Comparison of ENCODE assay signal across 1 cellular context in the genomic region with DNA sequence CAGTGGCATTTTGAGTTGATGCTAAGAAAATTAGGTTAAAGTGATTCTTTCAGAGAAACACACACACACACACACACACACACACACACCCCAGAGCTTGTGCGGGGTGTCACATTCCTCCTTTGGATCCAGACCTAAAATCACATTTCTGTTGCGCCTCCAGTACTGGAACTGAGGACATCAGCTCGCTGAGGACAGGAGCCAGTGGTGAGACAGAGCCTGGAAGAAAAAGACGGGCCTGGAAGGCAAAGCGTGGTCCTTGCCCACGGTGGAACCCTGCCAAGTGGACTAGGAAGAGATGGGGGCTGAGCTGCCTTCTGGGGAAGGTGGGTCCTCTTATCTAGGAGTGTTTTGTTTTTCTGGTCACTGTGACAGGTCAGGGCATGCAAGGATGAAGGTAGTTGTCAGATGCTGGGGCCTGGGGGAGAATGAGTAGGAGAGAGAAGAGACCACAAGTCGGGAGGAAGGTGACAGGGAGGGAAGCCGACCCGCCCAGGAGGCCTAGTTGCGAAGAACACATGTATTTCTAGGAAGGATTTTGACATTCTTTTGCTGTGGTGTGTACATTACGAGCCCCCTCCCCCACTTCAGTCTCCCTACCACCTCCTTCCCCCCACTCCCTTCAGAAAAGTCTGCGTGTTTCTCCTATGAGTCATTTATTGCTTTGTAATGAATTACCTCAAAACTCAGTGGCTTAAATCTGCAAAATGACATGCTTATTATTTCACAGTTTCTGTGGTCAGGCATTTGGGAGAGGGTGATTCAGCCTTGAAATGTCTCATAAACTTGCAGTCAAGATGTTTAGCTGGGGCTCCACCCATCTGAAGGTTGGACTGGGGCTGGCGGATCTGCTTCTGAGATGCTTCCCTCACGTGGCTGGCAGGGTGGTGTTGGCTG.
A peak's percentile ranks its signal among the peaks of the same experiment; 100 is the strongest.
TF ChIP-seq lines count a peak whose summit lies in the region.

No MANE protein-coding gene starts in this region.

TF ChIP-seq in HEK293, 187 proteins besides CTCF, POLR2A, EP300 and RAD21 (continued from another document and continues in another):
- TF ChIP-seq, protein P1, sequence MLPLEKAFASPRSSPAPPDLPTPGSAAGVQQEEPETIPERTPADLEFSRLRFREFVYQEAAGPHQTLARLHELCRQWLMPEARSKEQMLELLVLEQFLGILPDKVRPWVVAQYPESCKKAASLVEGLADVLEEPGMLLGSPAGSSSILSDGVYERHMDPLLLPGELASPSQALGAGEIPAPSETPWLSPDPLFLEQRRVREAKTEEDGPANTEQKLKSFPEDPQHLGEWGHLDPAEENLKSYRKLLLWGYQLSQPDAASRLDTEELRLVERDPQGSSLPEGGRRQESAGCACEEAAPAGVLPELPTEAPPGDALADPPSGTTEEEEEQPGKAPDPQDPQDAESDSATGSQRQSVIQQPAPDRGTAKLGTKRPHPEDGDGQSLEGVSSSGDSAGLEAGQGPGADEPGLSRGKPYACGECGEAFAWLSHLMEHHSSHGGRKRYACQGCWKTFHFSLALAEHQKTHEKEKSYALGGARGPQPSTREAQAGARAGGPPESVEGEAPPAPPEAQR (tag by site-specific recombination; IDR thresholded peaks at IDR 0.05), result no peak
- no peak for TF ChIP-seq ZNF501 (tag by site-specific recombination; IDR thresholded peaks at IDR 0.05)
- TF ChIP-seq, protein P2, sequence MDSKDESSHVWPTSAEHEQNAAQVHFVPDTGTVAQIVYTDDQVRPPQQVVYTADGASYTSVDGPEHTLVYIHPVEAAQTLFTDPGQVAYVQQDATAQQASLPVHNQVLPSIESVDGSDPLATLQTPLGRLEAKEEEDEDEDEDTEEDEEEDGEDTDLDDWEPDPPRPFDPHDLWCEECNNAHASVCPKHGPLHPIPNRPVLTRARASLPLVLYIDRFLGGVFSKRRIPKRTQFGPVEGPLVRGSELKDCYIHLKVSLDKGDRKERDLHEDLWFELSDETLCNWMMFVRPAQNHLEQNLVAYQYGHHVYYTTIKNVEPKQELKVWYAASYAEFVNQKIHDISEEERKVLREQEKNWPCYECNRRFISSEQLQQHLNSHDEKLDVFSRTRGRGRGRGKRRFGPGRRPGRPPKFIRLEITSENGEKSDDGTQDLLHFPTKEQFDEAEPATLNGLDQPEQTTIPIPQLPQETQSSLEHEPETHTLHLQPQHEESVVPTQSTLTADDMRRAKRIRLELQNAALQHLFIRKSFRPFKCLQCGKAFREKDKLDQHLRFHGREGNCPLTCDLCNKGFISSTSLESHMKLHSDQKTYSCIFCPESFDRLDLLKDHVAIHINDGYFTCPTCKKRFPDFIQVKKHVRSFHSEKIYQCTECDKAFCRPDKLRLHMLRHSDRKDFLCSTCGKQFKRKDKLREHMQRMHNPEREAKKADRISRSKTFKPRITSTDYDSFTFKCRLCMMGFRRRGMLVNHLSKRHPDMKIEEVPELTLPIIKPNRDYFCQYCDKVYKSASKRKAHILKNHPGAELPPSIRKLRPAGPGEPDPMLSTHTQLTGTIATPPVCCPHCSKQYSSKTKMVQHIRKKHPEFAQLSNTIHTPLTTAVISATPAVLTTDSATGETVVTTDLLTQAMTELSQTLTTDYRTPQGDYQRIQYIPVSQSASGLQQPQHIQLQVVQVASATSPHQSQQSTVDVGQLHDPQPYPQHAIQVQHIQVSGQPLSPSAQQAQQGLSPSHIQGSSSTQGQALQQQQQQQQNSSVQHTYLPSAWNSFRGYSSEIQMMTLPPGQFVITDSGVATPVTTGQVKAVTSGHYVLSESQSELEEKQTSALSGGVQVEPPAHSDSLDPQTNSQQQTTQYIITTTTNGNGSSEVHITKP (tag by site-specific recombination; IDR thresholded peaks at IDR 0.05), result peak; percentile 89
- TF ChIP-seq, protein P3, sequence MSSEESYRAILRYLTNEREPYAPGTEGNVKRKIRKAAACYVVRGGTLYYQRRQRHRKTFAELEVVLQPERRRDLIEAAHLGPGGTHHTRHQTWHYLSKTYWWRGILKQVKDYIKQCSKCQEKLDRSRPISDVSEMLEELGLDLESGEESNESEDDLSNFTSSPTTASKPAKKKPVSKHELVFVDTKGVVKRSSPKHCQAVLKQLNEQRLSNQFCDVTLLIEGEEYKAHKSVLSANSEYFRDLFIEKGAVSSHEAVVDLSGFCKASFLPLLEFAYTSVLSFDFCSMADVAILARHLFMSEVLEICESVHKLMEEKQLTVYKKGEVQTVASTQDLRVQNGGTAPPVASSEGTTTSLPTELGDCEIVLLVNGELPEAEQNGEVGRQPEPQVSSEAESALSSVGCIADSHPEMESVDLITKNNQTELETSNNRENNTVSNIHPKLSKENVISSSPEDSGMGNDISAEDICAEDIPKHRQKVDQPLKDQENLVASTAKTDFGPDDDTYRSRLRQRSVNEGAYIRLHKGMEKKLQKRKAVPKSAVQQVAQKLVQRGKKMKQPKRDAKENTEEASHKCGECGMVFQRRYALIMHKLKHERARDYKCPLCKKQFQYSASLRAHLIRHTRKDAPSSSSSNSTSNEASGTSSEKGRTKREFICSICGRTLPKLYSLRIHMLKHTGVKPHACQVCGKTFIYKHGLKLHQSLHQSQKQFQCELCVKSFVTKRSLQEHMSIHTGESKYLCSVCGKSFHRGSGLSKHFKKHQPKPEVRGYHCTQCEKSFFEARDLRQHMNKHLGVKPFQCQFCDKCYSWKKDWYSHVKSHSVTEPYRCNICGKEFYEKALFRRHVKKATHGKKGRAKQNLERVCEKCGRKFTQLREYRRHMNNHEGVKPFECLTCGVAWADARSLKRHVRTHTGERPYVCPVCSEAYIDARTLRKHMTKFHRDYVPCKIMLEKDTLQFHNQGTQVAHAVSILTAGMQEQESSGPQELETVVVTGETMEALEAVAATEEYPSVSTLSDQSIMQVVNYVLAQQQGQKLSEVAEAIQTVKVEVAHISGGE (tag by site-specific recombination; conservative IDR thresholded peaks at IDR 0.05; ENCODE audit: low read depth), result no peak
- 0 out of 2 replicates have a peak, but pooled peaks have one; percentile 3 for TF ChIP-seq ZNF654 (tag by site-specific recombination; IDR thresholded peaks at IDR 0.05; ENCODE audit: low read depth)
- no peak for TF ChIP-seq YY2 (tag by site-specific recombination; IDR thresholded peaks at IDR 0.05)
- TF ChIP-seq, protein P4, sequence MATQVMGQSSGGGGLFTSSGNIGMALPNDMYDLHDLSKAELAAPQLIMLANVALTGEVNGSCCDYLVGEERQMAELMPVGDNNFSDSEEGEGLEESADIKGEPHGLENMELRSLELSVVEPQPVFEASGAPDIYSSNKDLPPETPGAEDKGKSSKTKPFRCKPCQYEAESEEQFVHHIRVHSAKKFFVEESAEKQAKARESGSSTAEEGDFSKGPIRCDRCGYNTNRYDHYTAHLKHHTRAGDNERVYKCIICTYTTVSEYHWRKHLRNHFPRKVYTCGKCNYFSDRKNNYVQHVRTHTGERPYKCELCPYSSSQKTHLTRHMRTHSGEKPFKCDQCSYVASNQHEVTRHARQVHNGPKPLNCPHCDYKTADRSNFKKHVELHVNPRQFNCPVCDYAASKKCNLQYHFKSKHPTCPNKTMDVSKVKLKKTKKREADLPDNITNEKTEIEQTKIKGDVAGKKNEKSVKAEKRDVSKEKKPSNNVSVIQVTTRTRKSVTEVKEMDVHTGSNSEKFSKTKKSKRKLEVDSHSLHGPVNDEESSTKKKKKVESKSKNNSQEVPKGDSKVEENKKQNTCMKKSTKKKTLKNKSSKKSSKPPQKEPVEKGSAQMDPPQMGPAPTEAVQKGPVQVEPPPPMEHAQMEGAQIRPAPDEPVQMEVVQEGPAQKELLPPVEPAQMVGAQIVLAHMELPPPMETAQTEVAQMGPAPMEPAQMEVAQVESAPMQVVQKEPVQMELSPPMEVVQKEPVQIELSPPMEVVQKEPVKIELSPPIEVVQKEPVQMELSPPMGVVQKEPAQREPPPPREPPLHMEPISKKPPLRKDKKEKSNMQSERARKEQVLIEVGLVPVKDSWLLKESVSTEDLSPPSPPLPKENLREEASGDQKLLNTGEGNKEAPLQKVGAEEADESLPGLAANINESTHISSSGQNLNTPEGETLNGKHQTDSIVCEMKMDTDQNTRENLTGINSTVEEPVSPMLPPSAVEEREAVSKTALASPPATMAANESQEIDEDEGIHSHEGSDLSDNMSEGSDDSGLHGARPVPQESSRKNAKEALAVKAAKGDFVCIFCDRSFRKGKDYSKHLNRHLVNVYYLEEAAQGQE (tag by site-specific recombination; IDR thresholded peaks at IDR 0.05), result no peak
- no peak for TF ChIP-seq ZNF747 (tag by site-specific recombination; IDR thresholded peaks at IDR 0.05)
- peak; percentile 65; the same call in 1 of the 2 replicates for TF ChIP-seq ZBTB48 (tag by site-specific recombination; IDR thresholded peaks at IDR 0.05)
- TF ChIP-seq ZNF19 (tag by site-specific recombination; IDR thresholded peaks at IDR 0.05; ENCODE audit: low read depth), result no peak
- peak; percentile 86 for TF ChIP-seq ZFP69B (tag by site-specific recombination; IDR thresholded peaks at IDR 0.05)
- no peak for TF ChIP-seq ZNF48 (tag by site-specific recombination; IDR thresholded peaks at IDR 0.05)
- 0 out of 2 replicates have a peak, but pooled peaks have one; percentile 9 for TF ChIP-seq ZNF341 (tag by site-specific recombination; IDR thresholded peaks at IDR 0.05; ENCODE audit: low read depth)
- peak; percentile 72 for TF ChIP-seq FEZF1 (tag by site-specific recombination; IDR thresholded peaks at IDR 0.05)
- no peak for TF ChIP-seq MEIS1 (CRISPR knock-in tag; IDR thresholded peaks at IDR 0.05; ENCODE audit: borderline replicate concordance)
- TF ChIP-seq ZNF843 (tag by site-specific recombination; IDR thresholded peaks at IDR 0.05), result no peak
- TF ChIP-seq, protein P5, sequence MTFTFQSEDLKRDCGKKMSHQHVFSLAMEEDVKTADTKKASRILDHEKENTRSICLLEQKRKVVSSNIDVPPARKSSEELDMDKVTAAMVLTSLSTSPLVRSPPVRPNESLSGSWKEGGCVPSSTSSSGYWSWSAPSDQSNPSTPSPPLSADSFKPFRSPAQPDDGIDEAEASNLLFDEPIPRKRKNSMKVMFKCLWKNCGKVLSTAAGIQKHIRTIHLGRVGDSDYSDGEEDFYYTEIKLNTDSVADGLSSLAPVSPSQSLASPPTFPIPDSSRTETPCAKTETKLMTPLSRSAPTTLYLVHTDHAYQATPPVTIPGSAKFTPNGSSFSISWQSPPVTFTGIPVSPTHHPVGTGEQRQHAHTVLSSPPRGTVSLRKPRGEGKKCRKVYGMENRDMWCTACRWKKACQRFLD (tag by site-specific recombination; IDR thresholded peaks at IDR 0.05), result no peak
- TF ChIP-seq, protein P6, sequence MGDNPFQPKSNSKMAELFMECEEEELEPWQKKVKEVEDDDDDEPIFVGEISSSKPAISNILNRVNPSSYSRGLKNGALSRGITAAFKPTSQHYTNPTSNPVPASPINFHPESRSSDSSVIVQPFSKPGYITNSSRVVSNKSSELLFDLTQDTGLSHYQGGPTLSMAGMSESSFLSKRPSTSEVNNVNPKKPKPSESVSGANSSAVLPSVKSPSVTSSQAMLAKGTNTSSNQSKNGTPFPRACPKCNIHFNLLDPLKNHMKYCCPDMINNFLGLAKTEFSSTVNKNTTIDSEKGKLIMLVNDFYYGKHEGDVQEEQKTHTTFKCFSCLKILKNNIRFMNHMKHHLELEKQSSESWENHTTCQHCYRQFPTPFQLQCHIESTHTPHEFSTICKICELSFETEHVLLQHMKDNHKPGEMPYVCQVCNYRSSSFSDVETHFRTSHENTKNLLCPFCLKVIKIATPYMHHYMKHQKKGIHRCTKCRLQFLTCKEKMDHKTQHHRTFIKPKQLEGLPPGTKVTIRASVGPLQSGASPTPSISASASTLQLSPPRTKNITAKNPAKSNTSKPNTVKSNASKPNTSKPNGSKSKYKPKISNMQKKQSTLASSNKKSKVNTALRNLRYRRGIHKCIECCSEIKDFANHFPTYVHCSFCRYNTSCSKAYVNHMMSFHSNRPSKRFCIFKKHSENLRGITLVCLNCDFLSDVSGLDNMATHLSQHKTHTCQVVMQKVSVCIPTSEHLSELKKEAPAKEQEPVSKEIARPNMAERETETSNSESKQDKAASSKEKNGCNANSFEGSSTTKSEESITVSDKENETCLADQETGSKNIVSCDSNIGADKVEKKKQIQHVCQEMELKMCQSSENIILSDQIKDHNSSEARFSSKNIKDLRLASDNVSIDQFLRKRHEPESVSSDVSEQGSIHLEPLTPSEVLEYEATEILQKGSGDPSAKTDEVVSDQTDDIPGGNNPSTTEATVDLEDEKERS (tag by site-specific recombination; IDR thresholded peaks at IDR 0.05), result peak; percentile 99
- TF ChIP-seq ZNF660 (tag by site-specific recombination; IDR thresholded peaks at IDR 0.05), result peak; percentile 87
- TF ChIP-seq ZNF510 (tag by site-specific recombination; IDR thresholded peaks at IDR 0.05; ENCODE audit: insufficient replicate concordance), result no peak
- TF ChIP-seq ZNF23 (tag by site-specific recombination; IDR thresholded peaks at IDR 0.05; ENCODE audit: borderline replicate concordance), result no peak
- TF ChIP-seq, protein P7, sequence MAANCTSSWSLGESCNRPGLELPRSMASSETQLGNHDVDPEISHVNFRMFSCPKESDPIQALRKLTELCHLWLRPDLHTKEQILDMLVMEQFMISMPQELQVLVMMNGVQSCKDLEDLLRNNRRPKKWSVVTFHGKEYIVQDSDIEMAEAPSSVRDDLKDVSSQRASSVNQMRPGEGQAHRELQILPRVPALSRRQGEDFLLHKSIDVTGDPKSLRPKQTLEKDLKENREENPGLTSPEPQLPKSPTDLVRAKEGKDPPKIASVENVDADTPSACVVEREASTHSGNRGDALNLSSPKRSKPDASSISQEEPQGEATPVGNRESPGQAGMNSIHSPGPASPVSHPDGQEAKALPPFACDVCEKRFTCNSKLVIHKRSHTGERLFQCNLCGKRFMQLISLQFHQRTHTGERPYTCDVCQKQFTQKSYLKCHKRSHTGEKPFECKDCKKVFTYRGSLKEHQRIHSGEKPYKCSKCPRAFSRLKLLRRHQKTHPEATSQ (tag by site-specific recombination; IDR thresholded peaks at IDR 0.05), result 0 out of 2 replicates have a peak, but pooled peaks have one; percentile 53
- TF ChIP-seq ZNF16 (tag by site-specific recombination; IDR thresholded peaks at IDR 0.05; ENCODE audit: low read depth), result no peak
- TF ChIP-seq ZFHX2 (tag by site-specific recombination; conservative IDR thresholded peaks at IDR 0.05), result peak; percentile 92
- no peak for TF ChIP-seq ZNF658 (tag by site-specific recombination; IDR thresholded peaks at IDR 0.05)
- TF ChIP-seq ZNF544 (tag by site-specific recombination; IDR thresholded peaks at IDR 0.05), result no peak
- TF ChIP-seq ZNF473 (tag by site-specific recombination; IDR thresholded peaks at IDR 0.05), result no peak
- TF ChIP-seq ZNF354C (tag by site-specific recombination; IDR thresholded peaks at IDR 0.05; ENCODE audit: borderline replicate concordance, low read depth), result no peak
- TF ChIP-seq ZNF366 (tag by site-specific recombination; conservative IDR thresholded peaks at IDR 0.05), result peak; percentile 85
